ENCODE assay signal across 29 cellular contexts in genomic region chr15:53272116-53272515, GRCh38.
"Had no signal": no experiment of that assay in that cellular context is flagged by ENCODE, and none has a peak within 500 bp of the region (broad histone marks: within the 10 kb centered on the region; RNA-seq: fewer than 3 reads in every experiment).

No MANE protein-coding gene starts in this region.

- H3K4me1 Mint-ChIP-seq: stimulated activated effector memory CD8-positive, alpha-beta T cell treated with anti-CD3 and anti-CD28 coated beads, Interleukin-12 subunit alpha, Interleukin-12 subunit beta, amount 100 ng/mL, for 72 hours; stimulated activated memory B cell treated with anti-CD40 and anti-IgM and Interleukin-4, amounts not matched to agents 10 μg/mL and 1 μg/mL and 100 μg/mL, for 72 hours; stimulated activated naive B cell treated with anti-CD40 and anti-IgM and Interleukin-4, amounts not matched to agents 10 μg/mL and 1 μg/mL and 100 μg/mL, for 72 hours; stimulated activated naive CD8-positive, alpha-beta T cell treated with anti-CD3 and anti-CD28 coated beads, Interleukin-15, amount 100 ng/mL, for 72 hours had no signal

- H3K27ac ChIP-seq: stomach, suprapubic skin, testis, thoracic aorta, thyroid gland, tibial artery, tibial nerve, transverse colon, upper lobe of left lung, upper lobe of right lung, uterus, vagina had no signal

- FAIRE-seq: urothelium cell line had no signal

- H3K27me3 ChIP-seq: stomach, suprapubic skin, testis, thyroid gland, tibial artery, tibial nerve, transverse colon, upper lobe of left lung, upper lobe of right lung, uterus, vagina had no signal

- ATAC-seq: stimulated activated effector memory CD8-positive, alpha-beta T cell treated with anti-CD3 and anti-CD28 coated beads, Interleukin-12 subunit alpha, Interleukin-12 subunit beta, amount 100 ng/mL, for 72 hours; stimulated activated memory B cell treated with anti-CD40 and anti-IgM and Interleukin-4, amounts not matched to agents 10 μg/mL and 1 μg/mL and 100 μg/mL, for 72 hours; stimulated activated naive B cell treated with anti-CD40 and anti-IgM and Interleukin-4, amounts not matched to agents 10 μg/mL and 1 μg/mL and 100 μg/mL, for 72 hours; stimulated activated naive CD8-positive, alpha-beta T cell treated with anti-CD3 and anti-CD28 coated beads, Interleukin-15, amount 100 ng/mL, for 72 hours; stimulated activated naive CD8-positive, alpha-beta T cell treated with anti-CD3 and anti-CD28 coated beads, Interleukin-15, Interleukin-2, amounts not matched to agents 100 U/mL and 50 U/mL, for 24 hours; upper lobe of right lung had no signal

- H3K9me3 ChIP-seq: stomach, suprapubic skin, testis, thoracic aorta, thyroid gland, tibial artery, tibial nerve, transverse colon, upper lobe of left lung, upper lobe of right lung, uterus, vagina had no signal

- H3K27ac Mint-ChIP-seq: stimulated activated effector memory CD8-positive, alpha-beta T cell treated with anti-CD3 and anti-CD28 coated beads, Interleukin-12 subunit alpha, Interleukin-12 subunit beta, amount 100 ng/mL, for 72 hours; stimulated activated memory B cell treated with anti-CD40 and anti-IgM and Interleukin-4, amounts not matched to agents 10 μg/mL and 1 μg/mL and 100 μg/mL, for 72 hours; stimulated activated naive B cell treated with anti-CD40 and anti-IgM and Interleukin-4, amounts not matched to agents 10 μg/mL and 1 μg/mL and 100 μg/mL, for 72 hours; stimulated activated naive CD8-positive, alpha-beta T cell treated with anti-CD3 and anti-CD28 coated beads, Interleukin-15, amount 100 ng/mL, for 72 hours; stimulated activated naive CD8-positive, alpha-beta T cell treated with anti-CD3 and anti-CD28 coated beads, Interleukin-15, Interleukin-2, amounts not matched to agents 100 ng/mL and 50 ng/mL, for 24 hours; type B pancreatic cell had no signal

- H3K4me3 ChIP-seq: stomach, suprapubic skin, testis, thoracic aorta, thyroid gland, tibial artery, tibial nerve, transverse colon, upper lobe of left lung, upper lobe of right lung, uterus, vagina had no signal

- H3K9me3 Mint-ChIP-seq: stimulated activated naive CD8-positive, alpha-beta T cell treated with anti-CD3 and anti-CD28 coated beads, Interleukin-15, amount 100 ng/mL, for 72 hours; stimulated activated naive CD8-positive, alpha-beta T cell treated with anti-CD3 and anti-CD28 coated beads, Interleukin-15, Interleukin-2, amounts not matched to agents 100 ng/mL and 50 ng/mL, for 24 hours had no signal

- H3K27me3 Mint-ChIP-seq: stimulated activated naive CD8-positive, alpha-beta T cell treated with anti-CD3 and anti-CD28 coated beads, Interleukin-15, amount 100 ng/mL, for 72 hours; stimulated activated naive CD8-positive, alpha-beta T cell treated with anti-CD3 and anti-CD28 coated beads, Interleukin-15, Interleukin-2, amounts not matched to agents 100 ng/mL and 50 ng/mL, for 24 hours had no signal

- H3K36me3 Mint-ChIP-seq: stimulated activated effector memory CD8-positive, alpha-beta T cell treated with anti-CD3 and anti-CD28 coated beads, Interleukin-12 subunit alpha, Interleukin-12 subunit beta, amount 100 ng/mL, for 72 hours; stimulated activated memory B cell treated with anti-CD40 and anti-IgM and Interleukin-4, amounts not matched to agents 10 μg/mL and 1 μg/mL and 100 μg/mL, for 72 hours; stimulated activated naive B cell treated with anti-CD40 and anti-IgM and Interleukin-4, amounts not matched to agents 10 μg/mL and 1 μg/mL and 100 μg/mL, for 72 hours; type B pancreatic cell had no signal

- DNase-seq: stimulated activated CD4-positive, alpha-beta T cell treated with anti-CD3 and anti-CD28 coated beads, Interleukin-2, amount 100 ng/mL, for 48 hours; stimulated activated CD4-positive, alpha-beta T cell treated with anti-CD3 and anti-CD28 coated beads, Interleukin-4, amount 100 ng/mL, for 1 hour; stimulated activated CD4-positive, alpha-beta T cell treated with anti-CD3 and anti-CD28 coated beads, Interleukin-4, amount 100 ng/mL, for 24 hours; stimulated activated CD4-positive, alpha-beta T cell treated with anti-CD3 and anti-CD28 coated beads, Interleukin-4, amount 100 ng/mL, for 4 hours; stimulated activated CD8-positive, alpha-beta memory T cell treated with anti-CD3 and anti-CD28 coated beads, Interleukin-4, amount 100 ng/mL, for 48 hours; stimulated activated naive B cell treated with anti-CD40 and anti-IgM and Interleukin-4, amounts not matched to agents 10 μg/mL and 1 μg/mL and 100 μg/mL, for 72 hours; stimulated activated naive CD4-positive, alpha-beta T cell; stimulated activated naive CD4-positive, alpha-beta T cell treated with Interleukin-2 at 50 U/mL for 16 hours; stimulated activated naive CD8-positive, alpha-beta T cell treated with anti-CD3 and anti-CD28 coated beads, Interleukin-15, amount 100 ng/mL, for 72 hours; stimulated activated naive CD8-positive, alpha-beta T cell treated with anti-CD3 and anti-CD28 coated beads, Interleukin-15, Interleukin-2, amounts not matched to agents 100 U/mL and 50 U/mL, for 24 hours; stomach; substantia nigra; testis; thyroid gland; tibial artery; transverse colon; trophoblast cell; upper lobe of left lung; upper lobe of right lung; uterus had no signal

- H3K4me1 ChIP-seq: stomach, suprapubic skin, testis, thyroid gland, tibial artery, tibial nerve, transverse colon, upper lobe of left lung, upper lobe of right lung, uterus, vagina had no signal

- H3K4me3 Mint-ChIP-seq: stimulated activated effector memory CD8-positive, alpha-beta T cell treated with anti-CD3 and anti-CD28 coated beads, Interleukin-12 subunit alpha, Interleukin-12 subunit beta, amount 100 ng/mL, for 72 hours; stimulated activated memory B cell treated with anti-CD40 and anti-IgM and Interleukin-4, amounts not matched to agents 10 μg/mL and 1 μg/mL and 100 μg/mL, for 72 hours; stimulated activated naive B cell treated with anti-CD40 and anti-IgM and Interleukin-4, amounts not matched to agents 10 μg/mL and 1 μg/mL and 100 μg/mL, for 72 hours; stimulated activated naive CD8-positive, alpha-beta T cell treated with anti-CD3 and anti-CD28 coated beads, Interleukin-15, amount 100 ng/mL, for 72 hours; stimulated activated naive CD8-positive, alpha-beta T cell treated with anti-CD3 and anti-CD28 coated beads, Interleukin-15, Interleukin-2, amounts not matched to agents 100 ng/mL and 50 ng/mL, for 24 hours; type B pancreatic cell had no signal

- H3K36me3 ChIP-seq: stomach, suprapubic skin, thoracic aorta, thyroid gland, tibial artery, tibial nerve, transverse colon, upper lobe of left lung, upper lobe of right lung, uterus, vagina had no signal
